In the genomic region with DNA sequence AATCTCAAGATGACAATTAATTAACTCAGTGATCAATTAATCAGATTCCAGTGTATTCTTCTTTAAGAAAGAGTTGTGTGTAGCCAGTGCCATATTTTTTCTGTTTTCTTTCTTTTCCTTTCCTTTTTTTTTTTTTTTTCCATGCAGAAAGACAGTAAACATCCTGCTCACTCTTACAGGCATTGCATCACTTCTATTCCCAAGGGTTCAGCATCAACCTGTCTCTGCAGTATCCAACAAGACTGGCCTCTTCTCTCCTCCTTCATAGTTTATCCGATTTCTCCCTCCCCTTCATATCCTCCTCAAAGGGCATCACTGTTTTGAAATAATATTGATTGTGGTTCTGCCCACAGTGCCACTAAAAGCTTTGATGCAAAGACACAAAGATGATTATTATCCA, we compare ENCODE assay signal across 20 cellular contexts.
"Had no signal": no experiment of that assay in that cellular context is flagged by ENCODE, and none has a peak within 500 bp of the region (broad histone marks: within the 10 kb centered on the region; RNA-seq: fewer than 3 reads in every experiment).

No MANE protein-coding gene starts in this region.

- ATAC-seq: activated CD8-positive, alpha-beta T cell treated with anti-CD3 and anti-CD28 coated beads, Interleukin-2, amount 10 ng/mL, durations not matched to agents 7 days and 5 days; stimulated activated naive CD8-positive, alpha-beta T cell treated with anti-CD3 and anti-CD28 coated beads, Interleukin-15, Interleukin-2, amounts not matched to agents 100 U/mL and 50 U/mL, for 24 hours had no signal

- DNase-seq: activated CD4-positive, alpha-beta T cell treated with anti-CD3 and anti-CD28 coated beads, Interleukin-2, amount 10 ng/mL, durations not matched to agents 7 days and 5 days; activated CD8-positive, alpha-beta T cell treated with anti-CD3 and anti-CD28 coated beads, Interleukin-2, amount 10 ng/mL, durations not matched to agents 7 days and 5 days; activated naive CD4-positive, alpha-beta T cell treated with Interleukin-2 at 50 U/mL for 16 hours; activated T-cell treated with anti-CD3 and anti-CD28 coated beads, Interleukin-2, amount 50 U/mL, for 24 hours; aorta; brain microvascular endothelial cell; erythroblast; foreskin melanocyte; hypothalamus; islet precursor cell; occipital lobe; retina; stimulated activated naive CD8-positive, alpha-beta T cell treated with anti-CD3 and anti-CD28 coated beads, Interleukin-15, Interleukin-2, amounts not matched to agents 100 U/mL and 50 U/mL, for 24 hours; substantia nigra; T1000; tibial artery had no signal

- H3K4me3 Mint-ChIP-seq: activated CD4-positive, alpha-beta T cell treated with anti-CD3 and anti-CD28 coated beads, Interleukin-2, amount 10 ng/mL, durations not matched to agents 7 days and 5 days; activated CD8-positive, alpha-beta T cell treated with anti-CD3 and anti-CD28 coated beads, Interleukin-2, amount 10 ng/mL, durations not matched to agents 7 days and 5 days; activated T-cell treated with anti-CD3 and anti-CD28 coated beads, Interleukin-2, amount 50 U/mL, for 24 hours; central memory CD8-positive, alpha-beta T cell had no signal

- H3K27ac Mint-ChIP-seq: activated CD4-positive, alpha-beta T cell treated with anti-CD3 and anti-CD28 coated beads, Interleukin-2, amount 10 ng/mL, durations not matched to agents 7 days and 5 days; activated CD8-positive, alpha-beta T cell treated with anti-CD3 and anti-CD28 coated beads, Interleukin-2, amount 10 ng/mL, durations not matched to agents 7 days and 5 days; activated T-cell treated with anti-CD3 and anti-CD28 coated beads, Interleukin-2, amount 50 U/mL, for 24 hours; activated T-helper 2 cell treated with anti-CD3 and anti-CD28 coated beads, Interferon-gamma antibody, Interleukin-2, Interleukin-4, amounts not matched to agents 10 μg/mL and 5 μg/mL and 100 μg/mL, durations not matched to agents 14 hours and 24 hours and 36 hours had no signal

- H3K9me3 Mint-ChIP-seq: central memory CD8-positive, alpha-beta T cell had no signal

- H3K4me3 ChIP-seq: coronary artery, skin epidermis, tibial artery had no signal

- H3K4me1 Mint-ChIP-seq: activated CD4-positive, alpha-beta T cell treated with anti-CD3 and anti-CD28 coated beads, Interleukin-2, amount 10 ng/mL, durations not matched to agents 7 days and 5 days; central memory CD8-positive, alpha-beta T cell had no signal
